19 cellular contexts compared by ENCODE assay signal in the genomic region with DNA sequence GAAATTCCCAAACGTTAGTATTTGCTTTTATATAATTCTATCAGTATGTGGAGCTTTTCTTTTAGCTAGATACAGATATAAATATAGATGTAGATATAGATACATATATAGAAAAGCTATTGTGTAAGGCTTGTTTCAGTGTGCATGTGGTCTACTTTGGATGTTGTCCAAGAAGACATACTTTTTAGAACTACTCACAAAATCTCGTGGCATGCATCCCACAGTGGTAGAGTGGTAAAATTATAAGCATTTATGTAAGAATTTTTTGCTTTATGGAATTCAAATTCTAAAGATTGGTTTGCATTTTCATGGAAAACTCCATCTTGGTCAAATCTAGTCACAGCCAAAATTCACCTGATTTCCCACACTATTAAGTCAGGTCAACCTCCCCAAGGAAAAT.
DNase-seq lines count a peak whose midpoint lies in the region; ATAC-seq and TF ChIP-seq lines count a peak whose summit lies in the region.
"Had no signal": no experiment of that assay in that cellular context is flagged by ENCODE, and none has a peak within 500 bp of the region (broad histone marks: within the 10 kb centered on the region; RNA-seq: fewer than 3 reads in every experiment).

No MANE protein-coding gene starts in this region.

- DNase-seq in GM04503 (ENCODE audit: low read depth) (peak; percentile 1), RWPE1 (ENCODE audit: low spot score) (peak; percentile 9), epithelial cell of esophagus (ENCODE audit: low read depth) (peak; percentile 71), myocyte (ENCODE audit: low read depth) (peak; percentile 32), DMS79 (lab: John Stamatoyannopoulos, UW) (no peak), superior temporal gyrus (ENCODE audit: extremely low spot score) (no peak)
- no peak for DNase-seq in activated naive CD4-positive, alpha-beta T cell treated with anti-CD3 and anti-CD28 coated beads, Interleukin-2, amount 10 ng/mL, durations not matched to agents 7 days and 5 days
- no peak for DNase-seq in activated T-cell treated with anti-CD3 and anti-CD28 coated beads, Interleukin-2, amount 50 U/mL, for 72 hours
- DNase-seq: activated naive CD8-positive, alpha-beta T cell treated with anti-CD3 and anti-CD28 coated beads, Interleukin-2, amount 50 U/mL, for 24 hours; cortex of kidney; DMS 273 treated with DMSO at 0.1 percent for 48 hours; H7; heart right ventricle; naive thymus-derived CD8-positive, alpha-beta T cell; NCI-H1694 had no signal

- no peak overlapping the region for H3K27ac ChIP-seq in RWPE1
- H3K27ac ChIP-seq: BLaER1, heart right ventricle, tibial nerve had no signal

- no peaks in the 10 kb centered on the region for H3K27me3 Mint-ChIP-seq in activated naive CD4-positive, alpha-beta T cell treated with anti-CD3 and anti-CD28 coated beads, Interleukin-2, amount 10 ng/mL, durations not matched to agents 7 days and 5 days
- H3K27me3 Mint-ChIP-seq in activated T-cell treated with anti-CD3 and anti-CD28 coated beads, Interleukin-2, amount 50 U/mL, for 72 hours (ENCODE audit: low read depth), result peaks cover 6% of the 10 kb centered on the region
- H3K27me3 Mint-ChIP-seq: activated naive CD8-positive, alpha-beta T cell treated with anti-CD3 and anti-CD28 coated beads, Interleukin-2, amount 50 U/mL, for 24 hours; naive thymus-derived CD8-positive, alpha-beta T cell had no signal

- POLR2A ChIA-PET in RWPE1 (lab: Yijun Ruan, JAX; ENCODE audit: low non-redundant PET), result no interaction called here

- CTCF ChIA-PET in RWPE1 (lab: Yijun Ruan, JAX), result no interaction called here
- CTCF ChIA-PET in activated naive CD4-positive, alpha-beta T cell treated with anti-CD3 and anti-CD28 coated beads, Interleukin-2, amount 10 ng/mL, durations not matched to agents 7 days and 5 days (lab: Charles Lee), result no interaction called here

- H3K27ac Mint-ChIP-seq in activated naive CD4-positive, alpha-beta T cell treated with anti-CD3 and anti-CD28 coated beads, Interleukin-2, amount 10 ng/mL, durations not matched to agents 7 days and 5 days, result no peak overlapping the region
- H3K27ac Mint-ChIP-seq in activated T-cell treated with anti-CD3 and anti-CD28 coated beads, Interleukin-2, amount 50 U/mL, for 72 hours, result no peak overlapping the region
- H3K27ac Mint-ChIP-seq: activated naive CD8-positive, alpha-beta T cell treated with anti-CD3 and anti-CD28 coated beads, Interleukin-2, amount 50 U/mL, for 24 hours; naive thymus-derived CD8-positive, alpha-beta T cell had no signal

- no peak for ATAC-seq in activated T-cell treated with anti-CD3 and anti-CD28 coated beads, Interleukin-2, amount 50 U/mL, for 72 hours (replicated peaks in 1 of 2)
- ATAC-seq: activated naive CD8-positive, alpha-beta T cell treated with anti-CD3 and anti-CD28 coated beads, Interleukin-2, amount 50 U/mL, for 24 hours; heart right ventricle; naive thymus-derived CD8-positive, alpha-beta T cell had no signal

- H3K4me3 Mint-ChIP-seq in activated naive CD4-positive, alpha-beta T cell treated with anti-CD3 and anti-CD28 coated beads, Interleukin-2, amount 10 ng/mL, durations not matched to agents 7 days and 5 days, result no peak overlapping the region
- no peak overlapping the region for H3K4me3 Mint-ChIP-seq in activated T-cell treated with anti-CD3 and anti-CD28 coated beads, Interleukin-2, amount 50 U/mL, for 72 hours
- H3K4me3 Mint-ChIP-seq: activated naive CD8-positive, alpha-beta T cell treated with anti-CD3 and anti-CD28 coated beads, Interleukin-2, amount 50 U/mL, for 24 hours; naive thymus-derived CD8-positive, alpha-beta T cell had no signal

- TF ChIP-seq CTCF in RWPE1 (conservative IDR thresholded peaks at IDR 0.05; ENCODE audit: low read depth) (no peak), epithelial cell of esophagus (IDR thresholded peaks at IDR 0.05; ENCODE audit: insufficient read depth, low read depth, low read length, missing control alignments) (no peak)

- H3K4me1 Mint-ChIP-seq in activated naive CD4-positive, alpha-beta T cell treated with anti-CD3 and anti-CD28 coated beads, Interleukin-2, amount 10 ng/mL, durations not matched to agents 7 days and 5 days, result no peaks in the 10 kb centered on the region
- no peaks in the 10 kb centered on the region for H3K4me1 Mint-ChIP-seq in activated T-cell treated with anti-CD3 and anti-CD28 coated beads, Interleukin-2, amount 50 U/mL, for 72 hours (ENCODE audit: low read depth)
- H3K4me1 Mint-ChIP-seq: activated naive CD8-positive, alpha-beta T cell treated with anti-CD3 and anti-CD28 coated beads, Interleukin-2, amount 50 U/mL, for 24 hours; naive thymus-derived CD8-positive, alpha-beta T cell had no signal

- no peaks in the 10 kb centered on the region for H3K36me3 Mint-ChIP-seq in activated naive CD4-positive, alpha-beta T cell treated with anti-CD3 and anti-CD28 coated beads, Interleukin-2, amount 10 ng/mL, durations not matched to agents 7 days and 5 days
- H3K36me3 Mint-ChIP-seq in activated T-cell treated with anti-CD3 and anti-CD28 coated beads, Interleukin-2, amount 50 U/mL, for 72 hours (ENCODE audit: insufficient read depth in 2 of 2), result no peaks in the 10 kb centered on the region
- H3K36me3 Mint-ChIP-seq: naive thymus-derived CD8-positive, alpha-beta T cell had no signal

- H3K4me3 ChIP-seq in epithelial cell of esophagus (ENCODE audit: low read length), result no peak overlapping the region
- H3K4me3 ChIP-seq: BLaER1, heart right ventricle, lung, smooth muscle cell, tibial nerve had no signal

- H3K9me3 Mint-ChIP-seq in activated naive CD4-positive, alpha-beta T cell treated with anti-CD3 and anti-CD28 coated beads, Interleukin-2, amount 10 ng/mL, durations not matched to agents 7 days and 5 days, result no peaks in the 10 kb centered on the region
- peaks cover 0 to 2% of the 10 kb centered on the region in 2 donors for H3K9me3 Mint-ChIP-seq in activated T-cell treated with anti-CD3 and anti-CD28 coated beads, Interleukin-2, amount 50 U/mL, for 72 hours

Comparison
In these comparisons a context has a peak if more than half of its experiments do, and no peak if none do; other contexts are left out.
1. DNase-seq: peak in GM04503 (single experiment), RWPE1 (single experiment), epithelial cell of esophagus (single experiment) and myocyte (single experiment); none in activated naive CD4-positive, alpha-beta T cell treated with anti-CD3 and anti-CD28 coated beads, Interleukin-2, amount 10 ng/mL, durations not matched to agents 7 days and 5 days (single experiment), DMS79 (single experiment), superior temporal gyrus (single experiment) and activated T-cell treated with anti-CD3 and anti-CD28 coated beads, Interleukin-2, amount 50 U/mL, for 72 hours (0 of 2).